Comparison of ENCODE assay signal across 30 cellular contexts in genomic region chr9:132234501-132235045, GRCh38.
"Had no signal": no experiment of that assay in that cellular context is flagged by ENCODE, and none has a peak within 500 bp of the region (broad histone marks: within the 10 kb centered on the region; RNA-seq: fewer than 3 reads in every experiment).

No MANE protein-coding gene starts in this region.

- DNase-seq: activated CD4-positive, alpha-beta memory T cell treated with anti-CD3 and anti-CD28 coated beads for 36 hours; activated CD4-positive, alpha-beta T cell treated with anti-CD3 and anti-CD28 coated beads, Interleukin-2, amount 10 ng/mL, durations not matched to agents 24 days and 14 days; activated CD4-positive, CD25-positive, alpha-beta regulatory T cell treated with anti-CD3 and anti-CD28 coated beads, Interleukin-2, amount 50 U/mL, for 72 hours; activated CD8-positive, alpha-beta memory T cell treated with anti-CD3 and anti-CD28 coated beads, Interleukin-2, amount 50 U/mL, for 4 hours; activated effector memory CD4-positive, alpha-beta T cell treated with anti-CD3 and anti-CD28 coated beads, Interleukin-2, amount 50 U/mL, for 16 hours; activated naive CD4-positive, alpha-beta T cell treated with anti-CD3 and anti-CD28 coated beads for 36 hours; activated naive CD8-positive, alpha-beta T cell treated with anti-CD3 and anti-CD28 coated beads, Interleukin-2, amount 10 ng/mL, durations not matched to agents 7 days and 5 days; activated T-cell treated with anti-CD3 and anti-CD28 coated beads, Interleukin-2, amount 50 U/mL, for 1 hour; brain microvascular endothelial cell; cortex of kidney; effector memory CD8-positive, alpha-beta T cell; erythroblast; gastrocnemius medialis; glutamatergic neuron; lower lobe of right lung; mucosa of descending colon; ovary; stimulated activated CD4-positive, alpha-beta T cell treated with anti-CD3 and anti-CD28 coated beads, Interleukin-12 subunit alpha, Interleukin-12 subunit beta, amount 100 ng/mL, for 4 hours; stimulated activated CD4-positive, alpha-beta T cell treated with anti-CD3 and anti-CD28 coated beads, Interleukin-4, amount 100 ng/mL, for 1 hour; stimulated activated naive CD8-positive, alpha-beta T cell treated with anti-CD3 and anti-CD28 coated beads, Interleukin-15, Interleukin-2, amounts not matched to agents 100 U/mL and 50 U/mL, for 24 hours; testis; transverse colon had no signal

- ATAC-seq: effector memory CD8-positive, alpha-beta T cell; gastrocnemius medialis; left lung; lower lobe of right lung; mucosa of descending colon; natural killer cell treated with Interleukin-12 subunit alpha and Interleukin-12 subunit beta and Interleukin-15 and Interleukin-18, amount 100 ng/mL, for 72 hours; sciatic nerve; stimulated activated naive CD8-positive, alpha-beta T cell treated with anti-CD3 and anti-CD28 coated beads, Interleukin-15, Interleukin-2, amounts not matched to agents 100 U/mL and 50 U/mL, for 24 hours had no signal

- H3K9me3 ChIP-seq: ascending aorta, gastrocnemius medialis, left lung, lower lobe of right lung, mucosa of descending colon, neutrophil, ovary, testis, transverse colon had no signal

- H3K9me3 Mint-ChIP-seq: activated CD4-positive, alpha-beta memory T cell treated with anti-CD3 and anti-CD28 coated beads for 36 hours; activated CD4-positive, alpha-beta T cell treated with anti-CD3 and anti-CD28 coated beads, Interleukin-2, amount 10 ng/mL, durations not matched to agents 24 days and 14 days; activated naive CD4-positive, alpha-beta T cell treated with anti-CD3 and anti-CD28 coated beads for 36 hours; activated naive CD8-positive, alpha-beta T cell treated with anti-CD3 and anti-CD28 coated beads, Interleukin-2, amount 10 ng/mL, durations not matched to agents 7 days and 5 days; activated T-helper 1 cell treated with anti-CD3 and anti-CD28 coated beads, Interleukin-12 subunit alpha, Interleukin-12 subunit beta, Interleukin-2, Interleukin-4 antibody, amounts not matched to agents 30 ng/mL and 10 ng/mL and 1 ng/mL, durations not matched to agents 14 hours and 24 hours and 36 hours; effector memory CD8-positive, alpha-beta T cell; natural killer cell treated with Interleukin-12 subunit alpha and Interleukin-12 subunit beta and Interleukin-15 and Interleukin-18, amount 100 ng/mL, for 72 hours had no signal

- H3K4me1 Mint-ChIP-seq: activated naive CD8-positive, alpha-beta T cell treated with anti-CD3 and anti-CD28 coated beads, Interleukin-2, amount 10 ng/mL, durations not matched to agents 7 days and 5 days had no signal

- H3K4me3 ChIP-seq: ascending aorta, gastrocnemius medialis, left lung, lower lobe of right lung, mucosa of descending colon, ovary, skin epidermis, testis, transverse colon had no signal

- H3K4me3 Mint-ChIP-seq: activated CD4-positive, alpha-beta memory T cell treated with anti-CD3 and anti-CD28 coated beads for 36 hours; activated CD4-positive, alpha-beta T cell treated with anti-CD3 and anti-CD28 coated beads, Interleukin-2, amount 10 ng/mL, durations not matched to agents 24 days and 14 days; activated naive CD4-positive, alpha-beta T cell treated with anti-CD3 and anti-CD28 coated beads for 36 hours; activated naive CD8-positive, alpha-beta T cell treated with anti-CD3 and anti-CD28 coated beads, Interleukin-2, amount 10 ng/mL, durations not matched to agents 7 days and 5 days; activated T-helper 1 cell treated with anti-CD3 and anti-CD28 coated beads, Interleukin-12 subunit alpha, Interleukin-12 subunit beta, Interleukin-2, Interleukin-4 antibody, amounts not matched to agents 30 ng/mL and 10 ng/mL and 1 ng/mL, durations not matched to agents 14 hours and 24 hours and 36 hours; effector memory CD8-positive, alpha-beta T cell; natural killer cell treated with Interleukin-12 subunit alpha and Interleukin-12 subunit beta and Interleukin-15 and Interleukin-18, amount 100 ng/mL, for 72 hours had no signal

- H3K36me3 Mint-ChIP-seq: activated CD4-positive, alpha-beta memory T cell treated with anti-CD3 and anti-CD28 coated beads for 36 hours; activated naive CD8-positive, alpha-beta T cell treated with anti-CD3 and anti-CD28 coated beads, Interleukin-2, amount 10 ng/mL, durations not matched to agents 7 days and 5 days; natural killer cell treated with Interleukin-12 subunit alpha and Interleukin-12 subunit beta and Interleukin-15 and Interleukin-18, amount 100 ng/mL, for 72 hours had no signal

- H3K27me3 ChIP-seq: neutrophil, ovary, testis had no signal

- H3K27ac ChIP-seq: ascending aorta, brain microvascular endothelial cell, gastrocnemius medialis, left lung, lower lobe of right lung, neutrophil, ovary, skin epidermis, testis, transverse colon had no signal

- H3K36me3 ChIP-seq: ascending aorta, brain microvascular endothelial cell, gastrocnemius medialis, left lung, lower lobe of right lung, ovary, transverse colon had no signal

- H3K27ac Mint-ChIP-seq: activated CD4-positive, alpha-beta memory T cell treated with anti-CD3 and anti-CD28 coated beads for 36 hours; activated CD4-positive, alpha-beta T cell treated with anti-CD3 and anti-CD28 coated beads, Interleukin-2, amount 10 ng/mL, durations not matched to agents 24 days and 14 days; activated naive CD4-positive, alpha-beta T cell treated with anti-CD3 and anti-CD28 coated beads for 36 hours; activated naive CD8-positive, alpha-beta T cell treated with anti-CD3 and anti-CD28 coated beads, Interleukin-2, amount 10 ng/mL, durations not matched to agents 7 days and 5 days; activated T-helper 1 cell treated with anti-CD3 and anti-CD28 coated beads, Interleukin-12 subunit alpha, Interleukin-12 subunit beta, Interleukin-2, Interleukin-4 antibody, amounts not matched to agents 30 ng/mL and 10 ng/mL and 1 ng/mL, durations not matched to agents 14 hours and 24 hours and 36 hours; effector memory CD8-positive, alpha-beta T cell; natural killer cell treated with Interleukin-12 subunit alpha and Interleukin-12 subunit beta and Interleukin-15 and Interleukin-18, amount 100 ng/mL, for 72 hours; progenitor cell of endocrine pancreas had no signal

- H3K27me3 Mint-ChIP-seq: natural killer cell treated with Interleukin-12 subunit alpha and Interleukin-12 subunit beta and Interleukin-15 and Interleukin-18, amount 100 ng/mL, for 72 hours had no signal
